Comparison of ENCODE assay signal across 8 cellular contexts in the genomic region with DNA sequence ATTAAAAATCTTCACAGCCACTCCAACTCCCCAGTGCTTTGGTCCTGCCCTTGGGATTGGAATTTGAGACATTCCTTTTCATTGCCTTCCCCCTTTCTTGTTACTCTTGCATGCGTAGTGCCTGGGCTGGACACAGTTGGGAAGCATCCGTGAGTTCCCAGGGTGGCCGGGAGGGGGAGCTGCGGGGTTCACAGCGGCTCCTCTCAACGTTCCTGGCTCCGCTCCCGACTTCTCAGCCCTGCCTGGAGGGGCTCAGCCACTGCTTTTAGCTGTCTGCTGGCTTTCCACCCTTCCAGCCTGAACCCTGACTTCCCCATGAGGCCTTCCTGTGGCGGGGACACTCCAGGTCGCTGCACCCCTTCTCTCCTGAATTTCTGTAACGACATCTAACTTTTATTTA. TPM values are rescaled to one million over a fixed set of nuclear protein-coding genes. Genes with fewer than 3 reads are reported as not detected.
DNase-seq lines count a peak whose midpoint lies in the region; ATAC-seq and TF ChIP-seq lines count a peak whose summit lies in the region.

No MANE protein-coding gene starts in this region.

- no peaks in the 10 kb centered on the region for H4K20me1 ChIP-seq in neural cell (ENCODE audit: insufficient read depth)

- no peak for TF ChIP-seq EP300 in neural cell (conservative IDR thresholded peaks at IDR 0.05; ENCODE audit: poor library complexity, severe bottlenecking)

- no peak overlapping the region for H3K4me2 ChIP-seq in neural cell (ENCODE audit: low read length)

- H2AFZ ChIP-seq in neural cell (ENCODE audit: low read depth, low read length) = no peak overlapping the region

- intact Hi-C loops in upper lobe of right lung (cut with DNase I) = no loop called here

- H3K9me3 Mint-ChIP-seq in activated T-cell treated with anti-CD3 and anti-CD28 coated beads, Interleukin-2, amount 50 U/mL, for 72 hours = no peaks in the 10 kb centered on the region

- no peak overlapping the region for H3K4me3 Mint-ChIP-seq in activated T-cell treated with anti-CD3 and anti-CD28 coated beads, Interleukin-2, amount 50 U/mL, for 72 hours

- H3K4me3 ChIP-seq in fibroblast of the aortic adventitia (ENCODE audit: low read depth, low read length) (no peak overlapping the region), neural cell (ENCODE audit: low read length) (no peak overlapping the region), upper lobe of right lung (no peak overlapping the region)

- H3K27ac ChIP-seq in neural cell (ENCODE audit: low read length) (no peak overlapping the region), upper lobe of right lung (no peak overlapping the region)

- peak; percentile 54 for TF ChIP-seq RAD21 in neural cell (conservative IDR thresholded peaks at IDR 0.05)

- no peaks in the 10 kb centered on the region for H3K79me2 ChIP-seq in neural cell (replicated peaks; ENCODE audit: insufficient read depth, low read length)

- H3K9me3 ChIP-seq in neural cell (ENCODE audit: low read length) (no peaks in the 10 kb centered on the region), upper lobe of right lung (no peaks in the 10 kb centered on the region)

- H3K36me3 Mint-ChIP-seq in activated T-cell treated with anti-CD3 and anti-CD28 coated beads, Interleukin-2, amount 50 U/mL, for 72 hours (ENCODE audit: insufficient read depth in 2 of 2) = peaks cover 1 to 5% of the 10 kb centered on the region in 2 donors

- H3K27me3 ChIP-seq in neural cell (ENCODE audit: insufficient read depth, low read depth, low read length) (no peaks in the 10 kb centered on the region), upper lobe of right lung (no peaks in the 10 kb centered on the region)

- no peaks in the 10 kb centered on the region for H3K9me2 ChIP-seq in neural cell (ENCODE audit: insufficient read depth, low read length)

- TF ChIP-seq CTCF in AG09319 (IDR thresholded peaks at IDR 0.05; ENCODE audit: low read depth, low read length) (peak; percentile 94), GM20000 (IDR thresholded peaks at IDR 0.05; ENCODE audit: extremely low read depth, missing control alignments) (peak; percentile 76), fibroblast of the aortic adventitia (IDR thresholded peaks at IDR 0.05; ENCODE audit: insufficient read depth, low read length) (peak; percentile 97), neural cell (IDR thresholded peaks at IDR 0.05; ENCODE audit: poor library complexity, severe bottlenecking) (peak; percentile 70), upper lobe of right lung (IDR thresholded peaks at IDR 0.05) (peak; percentile 82)

- no peak overlapping the region for H3K9ac ChIP-seq in neural cell (ENCODE audit: low read length)

- H3K4me1 Mint-ChIP-seq in activated T-cell treated with anti-CD3 and anti-CD28 coated beads, Interleukin-2, amount 50 U/mL, for 72 hours (ENCODE audit: low read depth) = no peaks in the 10 kb centered on the region

- no peaks in the 10 kb centered on the region for H3K27me3 Mint-ChIP-seq in activated T-cell treated with anti-CD3 and anti-CD28 coated beads, Interleukin-2, amount 50 U/mL, for 72 hours (ENCODE audit: low read depth)

- peaks cover 5% of the 10 kb centered on the region for H3K4me1 ChIP-seq in upper lobe of right lung

- peak; percentile 55 to 69 for ATAC-seq in activated T-cell treated with anti-CD3 and anti-CD28 coated beads, Interleukin-2, amount 50 U/mL, for 72 hours (replicated peaks in 1 of 2)
- peak; percentile 92 for ATAC-seq in upper lobe of right lung

- no peaks in the 10 kb centered on the region for H3K36me3 ChIP-seq in neural cell (ENCODE audit: insufficient read depth, low read length)
- H3K36me3 ChIP-seq in upper lobe of right lung = no peaks in the 10 kb centered on the region

- no peaks in the 10 kb centered on the region for H3F3A ChIP-seq in neural cell (ENCODE audit: insufficient read depth, low read length, poor library complexity, severe bottlenecking)

- H3K27ac Mint-ChIP-seq in activated T-cell treated with anti-CD3 and anti-CD28 coated beads, Interleukin-2, amount 50 U/mL, for 72 hours = peak overlapping the region; percentile 13

- DNase-seq in AG09319 (ENCODE audit: extremely low read depth, low read depth) (no peak), GM20000 (ENCODE audit: low spot score) (peak; percentile 74), NCI-H82 treated with DMSO at 0.1 percent for 48 hours (lab: John Stamatoyannopoulos, UW; ENCODE audit: unreplicated experiment) (peak; percentile 53), fibroblast of the aortic adventitia (ENCODE audit: low read depth) (peak; percentile 74), upper lobe of right lung (peak; percentile 86), NK-92 (lab: John Stamatoyannopoulos, UW; ENCODE audit: unreplicated experiment) (no peak)
- peak; percentile 53 to 68 for DNase-seq in activated T-cell treated with anti-CD3 and anti-CD28 coated beads, Interleukin-2, amount 50 U/mL, for 72 hours

TF ChIP-seq in neural cell, 6 proteins besides CTCF, POLR2A, EP300 and RAD21:
- TF ChIP-seq POLR2AphosphoS5 (IDR thresholded peaks at IDR 0.05) (no peak), EZH2 (IDR thresholded peaks at IDR 0.05; ENCODE audit: borderline replicate concordance, insufficient read depth, low read length, poor library complexity, severe bottlenecking) (no peak), MXI1 (conservative IDR thresholded peaks at IDR 0.05; ENCODE audit: poor library complexity, severe bottlenecking) (no peak), TAF1 (IDR thresholded peaks at IDR 0.05; ENCODE audit: low read depth) (no peak), SMC3 (conservative IDR thresholded peaks at IDR 0.05; ENCODE audit: poor library complexity) (peak; percentile 72)
- TF ChIP-seq, protein P1, sequence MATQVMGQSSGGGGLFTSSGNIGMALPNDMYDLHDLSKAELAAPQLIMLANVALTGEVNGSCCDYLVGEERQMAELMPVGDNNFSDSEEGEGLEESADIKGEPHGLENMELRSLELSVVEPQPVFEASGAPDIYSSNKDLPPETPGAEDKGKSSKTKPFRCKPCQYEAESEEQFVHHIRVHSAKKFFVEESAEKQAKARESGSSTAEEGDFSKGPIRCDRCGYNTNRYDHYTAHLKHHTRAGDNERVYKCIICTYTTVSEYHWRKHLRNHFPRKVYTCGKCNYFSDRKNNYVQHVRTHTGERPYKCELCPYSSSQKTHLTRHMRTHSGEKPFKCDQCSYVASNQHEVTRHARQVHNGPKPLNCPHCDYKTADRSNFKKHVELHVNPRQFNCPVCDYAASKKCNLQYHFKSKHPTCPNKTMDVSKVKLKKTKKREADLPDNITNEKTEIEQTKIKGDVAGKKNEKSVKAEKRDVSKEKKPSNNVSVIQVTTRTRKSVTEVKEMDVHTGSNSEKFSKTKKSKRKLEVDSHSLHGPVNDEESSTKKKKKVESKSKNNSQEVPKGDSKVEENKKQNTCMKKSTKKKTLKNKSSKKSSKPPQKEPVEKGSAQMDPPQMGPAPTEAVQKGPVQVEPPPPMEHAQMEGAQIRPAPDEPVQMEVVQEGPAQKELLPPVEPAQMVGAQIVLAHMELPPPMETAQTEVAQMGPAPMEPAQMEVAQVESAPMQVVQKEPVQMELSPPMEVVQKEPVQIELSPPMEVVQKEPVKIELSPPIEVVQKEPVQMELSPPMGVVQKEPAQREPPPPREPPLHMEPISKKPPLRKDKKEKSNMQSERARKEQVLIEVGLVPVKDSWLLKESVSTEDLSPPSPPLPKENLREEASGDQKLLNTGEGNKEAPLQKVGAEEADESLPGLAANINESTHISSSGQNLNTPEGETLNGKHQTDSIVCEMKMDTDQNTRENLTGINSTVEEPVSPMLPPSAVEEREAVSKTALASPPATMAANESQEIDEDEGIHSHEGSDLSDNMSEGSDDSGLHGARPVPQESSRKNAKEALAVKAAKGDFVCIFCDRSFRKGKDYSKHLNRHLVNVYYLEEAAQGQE (IDR thresholded peaks at IDR 0.05; ENCODE audit: borderline replicate concordance) = no peak

RNA-seq across cellular contexts. Expression of a gene that starts 3.2 kb away (rescaled TPM):
- under 1 TPM; 0.28 to 0.48 TPM for total RNA-seq in activated T-cell treated with anti-CD3 and anti-CD28 coated beads, Interleukin-2, amount 50 U/mL, for 72 hours
- total RNA-seq in fibroblast of the aortic adventitia (ENCODE audit: low replicate concordance) (not detected in 2 replicates), upper lobe of right lung (not detected)
- not detected in 2 replicates for polyA plus RNA-seq in neural cell
- not detected in 2 replicates for polyA minus RNA-seq in neural cell

RNA-seq across cellular contexts. Expression of a gene that starts 18.8 kb away (rescaled TPM):
- not detected for total RNA-seq in activated T-cell treated with anti-CD3 and anti-CD28 coated beads, Interleukin-2, amount 50 U/mL, for 72 hours
- total RNA-seq in fibroblast of the aortic adventitia (ENCODE audit: low replicate concordance) (not detected in 2 replicates), upper lobe of right lung (0.61 TPM)
- polyA plus RNA-seq in neural cell = not detected in 2 replicates
- polyA minus RNA-seq in neural cell = not detected in 2 replicates

RNA-seq across cellular contexts. Expression of a gene that starts 23.3 kb away (rescaled TPM):
- 100 to 1,000 TPM; 109 to 119 TPM for total RNA-seq in activated T-cell treated with anti-CD3 and anti-CD28 coated beads, Interleukin-2, amount 50 U/mL, for 72 hours
- total RNA-seq in fibroblast of the aortic adventitia (ENCODE audit: low replicate concordance) (1.4 and 19.3 TPM in 2 replicates), upper lobe of right lung (1.0 TPM)
- polyA plus RNA-seq in neural cell = 0.31 and 0.56 TPM in 2 replicates
- polyA minus RNA-seq in neural cell = 0.24 and 0.58 TPM in 2 replicates

RNA-seq across cellular contexts. Expression of a gene that starts 23.4 kb away (rescaled TPM):
- 10 to 100 TPM; 55.0 to 68.2 TPM for total RNA-seq in activated T-cell treated with anti-CD3 and anti-CD28 coated beads, Interleukin-2, amount 50 U/mL, for 72 hours
- total RNA-seq in fibroblast of the aortic adventitia (ENCODE audit: low replicate concordance) (6.4 and 41.4 TPM in 2 replicates), upper lobe of right lung (15.2 TPM)
- polyA plus RNA-seq in neural cell = 84.2 and 85.8 TPM in 2 replicates
- 70.1 and 72.9 TPM in 2 replicates for polyA minus RNA-seq in neural cell

RNA-seq across cellular contexts. Expression of a gene that starts 37.1 kb away (rescaled TPM):
- total RNA-seq in activated T-cell treated with anti-CD3 and anti-CD28 coated beads, Interleukin-2, amount 50 U/mL, for 72 hours = 1 to 10 TPM; 6.7 to 7.1 TPM
- total RNA-seq in fibroblast of the aortic adventitia (ENCODE audit: low replicate concordance) = 33.3 and 56.6 TPM in 2 replicates
- 6.5 and 9.3 TPM in 2 replicates for polyA plus RNA-seq in neural cell
- polyA minus RNA-seq in neural cell = 9.8 and 10.2 TPM in 2 replicates
- total RNA-seq in upper lobe of right lung = 16.3 TPM

Comparison
In these comparisons a context has a peak if more than half of its experiments do, and no peak if none do; other contexts are left out.
1. DNase-seq: peak in GM20000 (single experiment), NCI-H82 treated with DMSO at 0.1 percent for 48 hours (single experiment), activated T-cell treated with anti-CD3 and anti-CD28 coated beads, Interleukin-2, amount 50 U/mL, for 72 hours (2 of 2), fibroblast of the aortic adventitia (single experiment) and upper lobe of right lung (single experiment); none in AG09319 (single experiment) and NK-92 (single experiment).
2. Peak in every context shown above with its lines, with median percentiles within 50 percentile points of each other: CTCF ChIP-seq.